Comparison of ENCODE assay signal across 15 cellular contexts in the genomic region with DNA sequence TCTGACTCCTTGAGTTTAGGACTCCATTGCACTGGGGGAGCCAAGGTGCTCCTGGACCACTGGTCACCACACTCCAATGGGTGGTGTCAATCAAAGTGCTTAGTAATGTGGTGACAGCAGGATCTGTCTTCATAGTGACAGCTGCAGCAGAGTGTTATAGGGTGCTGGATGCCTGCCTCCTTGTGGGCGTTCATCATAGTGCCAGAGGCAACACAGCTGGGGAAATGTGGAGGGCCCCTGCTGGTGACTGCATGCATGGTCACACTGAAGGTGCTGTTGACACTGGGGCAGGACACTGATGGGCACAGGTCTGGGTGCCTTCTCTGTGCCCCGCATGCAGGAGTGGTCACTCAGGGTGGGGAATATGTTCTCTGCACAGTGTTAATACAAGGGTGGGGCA.
DNase-seq lines count a peak whose midpoint lies in the region; ATAC-seq and TF ChIP-seq lines count a peak whose summit lies in the region.
"Had no signal": no experiment of that assay in that cellular context is flagged by ENCODE, and none has a peak within 500 bp of the region (broad histone marks: within the 10 kb centered on the region; RNA-seq: fewer than 3 reads in every experiment).

No MANE protein-coding gene starts in this region.

- H3K9me3 ChIP-seq in BE2C = no peaks in the 10 kb centered on the region

- no peak overlapping the region for H3K4me3 Mint-ChIP-seq in GM23338
- no peak overlapping the region for H3K4me3 Mint-ChIP-seq in activated T-cell treated with anti-CD3 and anti-CD28 coated beads, Interleukin-2, amount 50 U/mL, for 4 hours
- H3K4me3 Mint-ChIP-seq: dendritic cell treated with granulocyte-macrophage colony-stimulating factor and Interleukin-4, amounts not matched to agents 40 ng/mL and 50 ng/mL, for 4 days; naive B cell; stimulated activated naive CD8-positive, alpha-beta T cell treated with anti-CD3 and anti-CD28 coated beads, Interleukin-15, amount 100 ng/mL, for 72 hours had no signal

- TF ChIP-seq CTCF in BE2C (IDR thresholded peaks at IDR 0.05; ENCODE audit: low read depth, low read length) (peak; percentile 68), GM23338 (conservative IDR thresholded peaks at IDR 0.05; ENCODE audit: low read depth in 2 of 2) (peak; percentile 70 to 85)

- H2AFZ ChIP-seq in GM23338 = no peak overlapping the region

- H3K27me3 Mint-ChIP-seq in GM23338 (ENCODE audit: insufficient read depth, low read depth, poor library complexity) = no peaks in the 10 kb centered on the region
- H3K27me3 Mint-ChIP-seq in activated T-cell treated with anti-CD3 and anti-CD28 coated beads, Interleukin-2, amount 50 U/mL, for 4 hours (ENCODE audit: low read depth) = no peaks in the 10 kb centered on the region
- H3K27me3 Mint-ChIP-seq: dendritic cell treated with granulocyte-macrophage colony-stimulating factor and Interleukin-4, amounts not matched to agents 40 ng/mL and 50 ng/mL, for 4 days; naive B cell; stimulated activated naive CD8-positive, alpha-beta T cell treated with anti-CD3 and anti-CD28 coated beads, Interleukin-15, amount 100 ng/mL, for 72 hours had no signal

- no peak overlapping the region for H3K27ac Mint-ChIP-seq in GM23338
- H3K27ac Mint-ChIP-seq: dendritic cell treated with granulocyte-macrophage colony-stimulating factor and Interleukin-4, amounts not matched to agents 40 ng/mL and 50 ng/mL, for 4 days; naive B cell; stimulated activated naive CD8-positive, alpha-beta T cell treated with anti-CD3 and anti-CD28 coated beads, Interleukin-15, amount 100 ng/mL, for 72 hours had no signal

- H3K4me1 ChIP-seq in BE2C (no peaks in the 10 kb centered on the region), GM23338 (ENCODE audit: insufficient read depth) (no peaks in the 10 kb centered on the region)

- no peak overlapping the region for H3K27ac ChIP-seq in GM23338 (ENCODE audit: low read depth)

- no peaks in the 10 kb centered on the region for H3K27me3 ChIP-seq in BE2C
- H3K27me3 ChIP-seq in GM23338 (ENCODE audit: insufficient read depth) = no peaks in the 10 kb centered on the region

- H3K36me3 ChIP-seq in BE2C = no peaks in the 10 kb centered on the region
- H3K36me3 ChIP-seq in GM23338 (ENCODE audit: insufficient read depth) = no peaks in the 10 kb centered on the region

- no peaks in the 10 kb centered on the region for H3F3A ChIP-seq in GM23338 (replicated peaks; ENCODE audit: low read depth)

- H3K4me3 ChIP-seq in BE2C (ENCODE audit: low read depth, low read length) (no peak overlapping the region), GM23338 (no peak overlapping the region)

- ATAC-seq in GM23338 = peak; percentile 100
- no peak for ATAC-seq in activated T-cell treated with anti-CD3 and anti-CD28 coated beads, Interleukin-2, amount 50 U/mL, for 4 hours
- ATAC-seq: stimulated activated naive CD8-positive, alpha-beta T cell treated with anti-CD3 and anti-CD28 coated beads, Interleukin-15, amount 100 ng/mL, for 72 hours had no signal

- H3K4me1 Mint-ChIP-seq in GM23338 = peaks cover 4% of the 10 kb centered on the region; the same call in 1 of the 3 replicates
- no peaks in the 10 kb centered on the region for H3K4me1 Mint-ChIP-seq in activated T-cell treated with anti-CD3 and anti-CD28 coated beads, Interleukin-2, amount 50 U/mL, for 4 hours (ENCODE audit: low read depth)
- H3K4me1 Mint-ChIP-seq: naive B cell; stimulated activated naive CD8-positive, alpha-beta T cell treated with anti-CD3 and anti-CD28 coated beads, Interleukin-15, amount 100 ng/mL, for 72 hours had no signal

- H3K4me2 ChIP-seq in GM23338 = no peak overlapping the region

- DNase-seq in BE2C = peak; percentile 63
- DNase-seq in GM23338 (ENCODE audit: low spot score) = peak; percentile 77
- peak; percentile 0 for DNase-seq in OCI-M1 (lab: John Stamatoyannopoulos, UW)
- DNase-seq in iPS-NIHi7 (ENCODE audit: extremely low spot score) = peak; percentile 75
- no peak for DNase-seq in NCI-H1694 (lab: John Stamatoyannopoulos, UW)
- DNase-seq in T-helper 1 cell = no peak
- no peak for DNase-seq in NCI-H187 (lab: John Stamatoyannopoulos, UW)
- no peak for DNase-seq in activated T-cell treated with anti-CD3 and anti-CD28 coated beads, Interleukin-2, amount 50 U/mL, for 4 hours
- DNase-seq: amniotic stem cell; Kasumi-1; naive B cell; retina; stimulated activated CD4-positive, alpha-beta T cell treated with anti-CD3 and anti-CD28 coated beads, Interleukin-4, amount 100 ng/mL, for 1 hour; stimulated activated naive CD8-positive, alpha-beta T cell treated with anti-CD3 and anti-CD28 coated beads, Interleukin-15, amount 100 ng/mL, for 72 hours had no signal

- no peaks in the 10 kb centered on the region for H3K9me2 ChIP-seq in GM23338 (ENCODE audit: insufficient read depth)

- H3K36me3 Mint-ChIP-seq in GM23338 (ENCODE audit: low read depth) = no peaks in the 10 kb centered on the region
- H3K36me3 Mint-ChIP-seq in activated T-cell treated with anti-CD3 and anti-CD28 coated beads, Interleukin-2, amount 50 U/mL, for 4 hours (ENCODE audit: insufficient read depth) = no peaks in the 10 kb centered on the region
- H3K36me3 Mint-ChIP-seq: naive B cell had no signal

- no peaks in the 10 kb centered on the region for H3K79me2 ChIP-seq in GM23338 (replicated peaks; ENCODE audit: insufficient read depth)

- no peaks in the 10 kb centered on the region for H4K20me1 ChIP-seq in GM23338 (replicated peaks; ENCODE audit: insufficient read depth)

- no peaks in the 10 kb centered on the region for H3K9me3 Mint-ChIP-seq in GM23338
- peaks cover 29% of the 10 kb centered on the region for H3K9me3 Mint-ChIP-seq in activated T-cell treated with anti-CD3 and anti-CD28 coated beads, Interleukin-2, amount 50 U/mL, for 4 hours
- H3K9me3 Mint-ChIP-seq: dendritic cell treated with granulocyte-macrophage colony-stimulating factor and Interleukin-4, amounts not matched to agents 40 ng/mL and 50 ng/mL, for 4 days had no signal

TF ChIP-seq in GM23338, 12 proteins besides CTCF, POLR2A, EP300 and RAD21 (continues in another document):
- TF ChIP-seq ZNF462 (CRISPR knock-in tag; IDR thresholded peaks at IDR 0.05) = no peak
- no peak for TF ChIP-seq JUNB (IDR thresholded peaks at IDR 0.05; ENCODE audit: unreplicated experiment)
- TF ChIP-seq ZNF331 (CRISPR knock-in tag; IDR thresholded peaks at IDR 0.05; ENCODE audit: low read depth) = no peak
- TF ChIP-seq EZH2phosphoT487 (IDR thresholded peaks at IDR 0.05; ENCODE audit: unreplicated experiment) = no peak

Comparison
In these comparisons a context has a peak if more than half of its experiments do, and no peak if none do; other contexts are left out.
1. DNase-seq: peak in BE2C (single experiment), GM23338 (single experiment), OCI-M1 (single experiment) and iPS-NIHi7 (single experiment); none in NCI-H1694 (single experiment), T-helper 1 cell (0 of 5), NCI-H187 (0 of 2) and activated T-cell treated with anti-CD3 and anti-CD28 coated beads, Interleukin-2, amount 50 U/mL, for 4 hours (single experiment).